In genomic region chr2:33476793-33477190, GRCh38 we compare ENCODE assay signal across 8 cellular contexts. TPM values are rescaled to one million over a fixed set of nuclear protein-coding genes. Genes with fewer than 3 reads are reported as not detected.
DNase-seq lines count a peak whose midpoint lies in the region; FAIRE-seq and TF ChIP-seq lines count a peak whose summit lies in the region.
"Had no signal": no experiment of that assay in that cellular context is flagged by ENCODE, and none has a peak within 500 bp of the region (broad histone marks: within the 10 kb centered on the region; RNA-seq: fewer than 3 reads in every experiment).

No MANE protein-coding gene starts in this region.

- H3K9me3 Mint-ChIP-seq in activated naive CD8-positive, alpha-beta T cell treated with anti-CD3 and anti-CD28 coated beads for 36 hours, result no peaks in the 10 kb centered on the region

- no peak overlapping the region for H3K9ac ChIP-seq in HUES64 (ENCODE audit: low read depth, low read length)
- peak overlapping the region in 1 of 2 donors; percentile 75 for H3K9ac ChIP-seq in kidney (ENCODE audit: low read length in 2 of 2)

- peaks cover 3% of the 10 kb centered on the region for H3K27me3 ChIP-seq in HUES64 (ENCODE audit: insufficient read depth, low read length)

- no peaks in the 10 kb centered on the region for H3K27me3 Mint-ChIP-seq in activated naive CD8-positive, alpha-beta T cell treated with anti-CD3 and anti-CD28 coated beads for 36 hours

- H3K36me3 ChIP-seq in HUES64 (ENCODE audit: insufficient read depth, low read length), result no peaks in the 10 kb centered on the region
- H3K36me3 ChIP-seq in kidney (ENCODE audit: control insufficient read depth in 1 of 2, insufficient read depth in 2 of 2, low read length in 2 of 2), result no peaks in the 10 kb centered on the region
- H3K36me3 ChIP-seq: HAP-1 had no signal

- peak overlapping the region; percentile 97 for H3K27ac Mint-ChIP-seq in activated naive CD8-positive, alpha-beta T cell treated with anti-CD3 and anti-CD28 coated beads for 36 hours

- H3K36me3 Mint-ChIP-seq in activated naive CD8-positive, alpha-beta T cell treated with anti-CD3 and anti-CD28 coated beads for 36 hours, result no peaks in the 10 kb centered on the region

- peak overlapping the region; percentile 53; the same call in 1 of the 2 replicates for H3K4me3 ChIP-seq in HUES64 (ENCODE audit: low read length)
- H3K4me3 ChIP-seq in kidney (ENCODE audit: low read length in 2 of 2), result peak overlapping the region; percentile 82 to 87

- FAIRE-seq in kidney (lab: Jason Lieb, UNC), result no peak

- no peak for TF ChIP-seq CTCF in kidney (IDR thresholded peaks at IDR 0.05; ENCODE audit: borderline replicate concordance, extremely low read depth, insufficient read depth)

- H3K4me1 Mint-ChIP-seq in activated naive CD8-positive, alpha-beta T cell treated with anti-CD3 and anti-CD28 coated beads for 36 hours, result peaks cover 30% of the 10 kb centered on the region

- H3K27ac ChIP-seq in HUES64 (ENCODE audit: low read depth, low read length), result no peak overlapping the region
- H3K27ac ChIP-seq in kidney (ENCODE audit: low read depth in 2 of 2, low read length in 2 of 2), result peak overlapping the region; percentile 79 to 90
- H3K27ac ChIP-seq in substantia nigra (ENCODE audit: low read depth, low read length, poor library complexity, severe bottlenecking), result peak overlapping the region; percentile 98

- H3K9me3 ChIP-seq in HUES64 (ENCODE audit: insufficient read depth, low read depth, low read length) (0 out of 2 replicates have a peak, but pooled peaks cover 4% of the 10 kb centered on the region), kidney (ENCODE audit: control insufficient read depth in 1 of 2, low read length in 2 of 2) (no peaks in the 10 kb centered on the region)
- H3K9me3 ChIP-seq: HAP-1 had no signal

- intact Hi-C loops in kidney (cut with DNase I), result no loop called here

- 88% methylated on average over 4 of the region's 4 CpGs for WGBS in HUES64

- DNase-seq in activated naive CD8-positive, alpha-beta T cell treated with anti-CD3 and anti-CD28 coated beads for 36 hours, result no peak
- DNase-seq in kidney (no peak), substantia nigra (lab: John Stamatoyannopoulos, UW) (no peak), COR-L47 (lab: John Stamatoyannopoulos, UW) (no peak), NCI-H2171 treated with DMSO at 0.1 percent for 48 hours (lab: John Stamatoyannopoulos, UW) (no peak)
- no peak for DNase-seq in activated CD4-positive, CD25-positive, alpha-beta regulatory T cell (lab: John Stamatoyannopoulos, UW)

- peak overlapping the region; percentile 86 for H3K4me3 Mint-ChIP-seq in activated naive CD8-positive, alpha-beta T cell treated with anti-CD3 and anti-CD28 coated beads for 36 hours

- H3K4me1 ChIP-seq in HUES64 (ENCODE audit: insufficient read depth, low read length) (no peaks in the 10 kb centered on the region; the same call in 1 of the 2 replicates), kidney (ENCODE audit: control insufficient read depth in 1 of 2, insufficient read depth in 1 of 2, low read depth in 1 of 2, low read length in 2 of 2) (peaks cover 6 to 12% of the 10 kb centered on the region in 2 donors)
- H3K4me1 ChIP-seq: HAP-1 had no signal

RNA-seq across cellular contexts. Expression of gene RASGRP3, which starts 0.3 kb away (rescaled TPM):
- 0.20 TPM for polyA plus RNA-seq in HUES64 (2013, experiment 1 of 2)
- 0.25 TPM for polyA plus RNA-seq in HUES64 (2013, experiment 2 of 2)
- total RNA-seq in activated naive CD8-positive, alpha-beta T cell treated with anti-CD3 and anti-CD28 coated beads for 36 hours, result 1 to 10 TPM; 5.5 to 5.8 TPM
- total RNA-seq in kidney, result 22.6 TPM
- 7.8 TPM for polyA plus RNA-seq in kidney (ENCODE audit: insufficient read depth, low read depth, low replicate concordance)
